1 cellular context compared by ENCODE assay signal in the genomic region with DNA sequence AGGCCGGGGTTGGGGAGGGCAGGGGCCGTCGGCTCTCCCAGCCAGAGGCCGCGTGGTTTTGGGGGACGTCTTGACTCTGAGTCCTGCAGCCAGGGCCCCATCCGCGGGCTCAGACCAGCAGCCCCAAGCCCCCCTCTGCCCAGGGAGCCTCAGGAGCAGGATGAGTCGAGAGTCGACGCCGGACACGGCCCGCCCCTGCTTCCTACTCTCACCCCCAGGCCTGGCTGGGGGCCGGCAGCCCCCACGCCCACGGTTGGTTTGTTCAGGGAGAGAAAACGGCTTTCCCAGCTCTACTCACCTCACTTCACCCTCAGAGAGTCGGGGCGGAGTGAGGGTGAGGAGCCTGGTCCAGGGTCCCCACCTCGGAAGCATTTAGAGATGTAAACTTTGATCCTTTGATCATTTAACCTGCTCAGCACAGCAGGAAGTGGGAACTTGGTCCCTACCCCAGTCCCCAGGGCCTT.
TF ChIP-seq lines count a peak whose summit lies in the region.

No MANE protein-coding gene starts in this region.

TF ChIP-seq in HepG2, 621 proteins besides CTCF, POLR2A, EP300 and RAD21 (continued from another document and continues in another):
- TF ChIP-seq, protein P1, sequence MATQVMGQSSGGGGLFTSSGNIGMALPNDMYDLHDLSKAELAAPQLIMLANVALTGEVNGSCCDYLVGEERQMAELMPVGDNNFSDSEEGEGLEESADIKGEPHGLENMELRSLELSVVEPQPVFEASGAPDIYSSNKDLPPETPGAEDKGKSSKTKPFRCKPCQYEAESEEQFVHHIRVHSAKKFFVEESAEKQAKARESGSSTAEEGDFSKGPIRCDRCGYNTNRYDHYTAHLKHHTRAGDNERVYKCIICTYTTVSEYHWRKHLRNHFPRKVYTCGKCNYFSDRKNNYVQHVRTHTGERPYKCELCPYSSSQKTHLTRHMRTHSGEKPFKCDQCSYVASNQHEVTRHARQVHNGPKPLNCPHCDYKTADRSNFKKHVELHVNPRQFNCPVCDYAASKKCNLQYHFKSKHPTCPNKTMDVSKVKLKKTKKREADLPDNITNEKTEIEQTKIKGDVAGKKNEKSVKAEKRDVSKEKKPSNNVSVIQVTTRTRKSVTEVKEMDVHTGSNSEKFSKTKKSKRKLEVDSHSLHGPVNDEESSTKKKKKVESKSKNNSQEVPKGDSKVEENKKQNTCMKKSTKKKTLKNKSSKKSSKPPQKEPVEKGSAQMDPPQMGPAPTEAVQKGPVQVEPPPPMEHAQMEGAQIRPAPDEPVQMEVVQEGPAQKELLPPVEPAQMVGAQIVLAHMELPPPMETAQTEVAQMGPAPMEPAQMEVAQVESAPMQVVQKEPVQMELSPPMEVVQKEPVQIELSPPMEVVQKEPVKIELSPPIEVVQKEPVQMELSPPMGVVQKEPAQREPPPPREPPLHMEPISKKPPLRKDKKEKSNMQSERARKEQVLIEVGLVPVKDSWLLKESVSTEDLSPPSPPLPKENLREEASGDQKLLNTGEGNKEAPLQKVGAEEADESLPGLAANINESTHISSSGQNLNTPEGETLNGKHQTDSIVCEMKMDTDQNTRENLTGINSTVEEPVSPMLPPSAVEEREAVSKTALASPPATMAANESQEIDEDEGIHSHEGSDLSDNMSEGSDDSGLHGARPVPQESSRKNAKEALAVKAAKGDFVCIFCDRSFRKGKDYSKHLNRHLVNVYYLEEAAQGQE (IDR thresholded peaks at IDR 0.05; ENCODE audit: borderline replicate concordance in 1 of 2, low read depth in 1 of 2, low read length in 2 of 2): no peak
- TF ChIP-seq JARID2 (CRISPR knock-in tag; IDR thresholded peaks at IDR 0.05; ENCODE audit: insufficient replicate concordance): no peak
- TF ChIP-seq ETV5 (CRISPR knock-in tag; IDR thresholded peaks at IDR 0.05; ENCODE audit: borderline replicate concordance): peak; percentile 62; the same call in 1 of the 2 replicates
- no peak for TF ChIP-seq SETDB1 (CRISPR knock-in tag; IDR thresholded peaks at IDR 0.05; ENCODE audit: borderline replicate concordance)
- TF ChIP-seq, protein P2, sequence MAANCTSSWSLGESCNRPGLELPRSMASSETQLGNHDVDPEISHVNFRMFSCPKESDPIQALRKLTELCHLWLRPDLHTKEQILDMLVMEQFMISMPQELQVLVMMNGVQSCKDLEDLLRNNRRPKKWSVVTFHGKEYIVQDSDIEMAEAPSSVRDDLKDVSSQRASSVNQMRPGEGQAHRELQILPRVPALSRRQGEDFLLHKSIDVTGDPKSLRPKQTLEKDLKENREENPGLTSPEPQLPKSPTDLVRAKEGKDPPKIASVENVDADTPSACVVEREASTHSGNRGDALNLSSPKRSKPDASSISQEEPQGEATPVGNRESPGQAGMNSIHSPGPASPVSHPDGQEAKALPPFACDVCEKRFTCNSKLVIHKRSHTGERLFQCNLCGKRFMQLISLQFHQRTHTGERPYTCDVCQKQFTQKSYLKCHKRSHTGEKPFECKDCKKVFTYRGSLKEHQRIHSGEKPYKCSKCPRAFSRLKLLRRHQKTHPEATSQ (CRISPR knock-in tag; IDR thresholded peaks at IDR 0.05; ENCODE audit: borderline replicate concordance): no peak
- no peak for TF ChIP-seq ARNT2 (CRISPR knock-in tag; IDR thresholded peaks at IDR 0.05; ENCODE audit: low read depth)
- no peak for TF ChIP-seq NR3C1 (CRISPR knock-in tag; IDR thresholded peaks at IDR 0.05)
- TF ChIP-seq NFKBIZ (CRISPR knock-in tag; IDR thresholded peaks at IDR 0.05): no peak
- TF ChIP-seq, protein P3, sequence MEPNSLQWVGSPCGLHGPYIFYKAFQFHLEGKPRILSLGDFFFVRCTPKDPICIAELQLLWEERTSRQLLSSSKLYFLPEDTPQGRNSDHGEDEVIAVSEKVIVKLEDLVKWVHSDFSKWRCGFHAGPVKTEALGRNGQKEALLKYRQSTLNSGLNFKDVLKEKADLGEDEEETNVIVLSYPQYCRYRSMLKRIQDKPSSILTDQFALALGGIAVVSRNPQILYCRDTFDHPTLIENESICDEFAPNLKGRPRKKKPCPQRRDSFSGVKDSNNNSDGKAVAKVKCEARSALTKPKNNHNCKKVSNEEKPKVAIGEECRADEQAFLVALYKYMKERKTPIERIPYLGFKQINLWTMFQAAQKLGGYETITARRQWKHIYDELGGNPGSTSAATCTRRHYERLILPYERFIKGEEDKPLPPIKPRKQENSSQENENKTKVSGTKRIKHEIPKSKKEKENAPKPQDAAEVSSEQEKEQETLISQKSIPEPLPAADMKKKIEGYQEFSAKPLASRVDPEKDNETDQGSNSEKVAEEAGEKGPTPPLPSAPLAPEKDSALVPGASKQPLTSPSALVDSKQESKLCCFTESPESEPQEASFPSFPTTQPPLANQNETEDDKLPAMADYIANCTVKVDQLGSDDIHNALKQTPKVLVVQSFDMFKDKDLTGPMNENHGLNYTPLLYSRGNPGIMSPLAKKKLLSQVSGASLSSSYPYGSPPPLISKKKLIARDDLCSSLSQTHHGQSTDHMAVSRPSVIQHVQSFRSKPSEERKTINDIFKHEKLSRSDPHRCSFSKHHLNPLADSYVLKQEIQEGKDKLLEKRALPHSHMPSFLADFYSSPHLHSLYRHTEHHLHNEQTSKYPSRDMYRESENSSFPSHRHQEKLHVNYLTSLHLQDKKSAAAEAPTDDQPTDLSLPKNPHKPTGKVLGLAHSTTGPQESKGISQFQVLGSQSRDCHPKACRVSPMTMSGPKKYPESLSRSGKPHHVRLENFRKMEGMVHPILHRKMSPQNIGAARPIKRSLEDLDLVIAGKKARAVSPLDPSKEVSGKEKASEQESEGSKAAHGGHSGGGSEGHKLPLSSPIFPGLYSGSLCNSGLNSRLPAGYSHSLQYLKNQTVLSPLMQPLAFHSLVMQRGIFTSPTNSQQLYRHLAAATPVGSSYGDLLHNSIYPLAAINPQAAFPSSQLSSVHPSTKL (CRISPR knock-in tag; IDR thresholded peaks at IDR 0.05): 0 out of 2 replicates have a peak, but pooled peaks have one; percentile 10
- TF ChIP-seq JUNB (CRISPR knock-in tag; IDR thresholded peaks at IDR 0.05; ENCODE audit: borderline replicate concordance): no peak
- TF ChIP-seq, protein P4, sequence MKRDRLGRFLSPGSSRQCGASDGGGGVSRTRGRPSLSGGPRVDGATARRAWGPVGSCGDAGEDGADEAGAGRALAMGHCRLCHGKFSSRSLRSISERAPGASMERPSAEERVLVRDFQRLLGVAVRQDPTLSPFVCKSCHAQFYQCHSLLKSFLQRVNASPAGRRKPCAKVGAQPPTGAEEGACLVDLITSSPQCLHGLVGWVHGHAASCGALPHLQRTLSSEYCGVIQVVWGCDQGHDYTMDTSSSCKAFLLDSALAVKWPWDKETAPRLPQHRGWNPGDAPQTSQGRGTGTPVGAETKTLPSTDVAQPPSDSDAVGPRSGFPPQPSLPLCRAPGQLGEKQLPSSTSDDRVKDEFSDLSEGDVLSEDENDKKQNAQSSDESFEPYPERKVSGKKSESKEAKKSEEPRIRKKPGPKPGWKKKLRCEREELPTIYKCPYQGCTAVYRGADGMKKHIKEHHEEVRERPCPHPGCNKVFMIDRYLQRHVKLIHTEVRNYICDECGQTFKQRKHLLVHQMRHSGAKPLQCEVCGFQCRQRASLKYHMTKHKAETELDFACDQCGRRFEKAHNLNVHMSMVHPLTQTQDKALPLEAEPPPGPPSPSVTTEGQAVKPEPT (CRISPR knock-in tag; IDR thresholded peaks at IDR 0.05; ENCODE audit: low read depth): no peak
- TF ChIP-seq, protein P5, sequence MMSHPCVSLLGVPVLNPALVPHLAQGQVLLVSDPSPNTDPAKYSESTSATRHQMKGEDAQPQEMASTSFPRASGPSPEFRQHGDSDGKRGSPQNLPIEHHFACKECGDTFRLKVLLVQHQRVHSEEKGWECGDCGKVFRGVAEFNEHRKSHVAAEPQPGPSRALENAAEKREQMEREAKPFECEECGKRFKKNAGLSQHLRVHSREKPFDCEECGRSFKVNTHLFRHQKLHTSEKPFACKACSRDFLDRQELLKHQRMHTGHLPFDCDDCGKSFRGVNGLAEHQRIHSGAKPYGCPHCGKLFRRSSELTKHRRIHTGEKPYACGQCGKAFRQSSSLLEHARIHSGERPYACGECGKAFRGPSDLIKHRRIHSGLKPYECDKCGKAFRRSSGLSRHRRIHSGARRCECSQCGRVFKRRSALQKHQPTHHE (CRISPR knock-in tag; IDR thresholded peaks at IDR 0.05; ENCODE audit: borderline replicate concordance): no peak
- peak; percentile 82 for TF ChIP-seq RXRA (CRISPR knock-in tag; IDR thresholded peaks at IDR 0.05)
- TF ChIP-seq, protein P6, sequence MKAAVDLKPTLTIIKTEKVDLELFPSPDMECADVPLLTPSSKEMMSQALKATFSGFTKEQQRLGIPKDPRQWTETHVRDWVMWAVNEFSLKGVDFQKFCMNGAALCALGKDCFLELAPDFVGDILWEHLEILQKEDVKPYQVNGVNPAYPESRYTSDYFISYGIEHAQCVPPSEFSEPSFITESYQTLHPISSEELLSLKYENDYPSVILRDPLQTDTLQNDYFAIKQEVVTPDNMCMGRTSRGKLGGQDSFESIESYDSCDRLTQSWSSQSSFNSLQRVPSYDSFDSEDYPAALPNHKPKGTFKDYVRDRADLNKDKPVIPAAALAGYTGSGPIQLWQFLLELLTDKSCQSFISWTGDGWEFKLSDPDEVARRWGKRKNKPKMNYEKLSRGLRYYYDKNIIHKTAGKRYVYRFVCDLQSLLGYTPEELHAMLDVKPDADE (CRISPR knock-in tag; IDR thresholded peaks at IDR 0.05): no peak
- no peak for TF ChIP-seq MAZ (IDR thresholded peaks at IDR 0.05; ENCODE audit: borderline replicate concordance, low read depth, low read length)
- TF ChIP-seq MAZ (CRISPR knock-in tag; IDR thresholded peaks at IDR 0.05; ENCODE audit: low read depth): no peak; the same call in 1 of the 2 replicates
- no peak for TF ChIP-seq ZKSCAN8 (CRISPR knock-in tag; IDR thresholded peaks at IDR 0.05; ENCODE audit: borderline replicate concordance)
- TF ChIP-seq, protein P7, sequence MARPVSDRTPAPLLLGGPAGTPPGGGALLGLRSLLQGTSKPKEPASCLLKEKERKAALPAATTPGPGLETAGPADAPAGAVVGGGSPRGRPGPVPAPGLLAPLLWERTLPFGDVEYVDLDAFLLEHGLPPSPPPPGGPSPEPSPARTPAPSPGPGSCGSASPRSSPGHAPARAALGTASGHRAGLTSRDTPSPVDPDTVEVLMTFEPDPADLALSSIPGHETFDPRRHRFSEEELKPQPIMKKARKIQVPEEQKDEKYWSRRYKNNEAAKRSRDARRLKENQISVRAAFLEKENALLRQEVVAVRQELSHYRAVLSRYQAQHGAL (CRISPR knock-in tag; IDR thresholded peaks at IDR 0.05; ENCODE audit: not compliant biosample characterization): no peak
- TF ChIP-seq ZNF460 (CRISPR knock-in tag; IDR thresholded peaks at IDR 0.05; ENCODE audit: borderline replicate concordance): no peak
- no peak for TF ChIP-seq SP2 (CRISPR knock-in tag; IDR thresholded peaks at IDR 0.05)
- no peak for TF ChIP-seq ONECUT2 (CRISPR knock-in tag; IDR thresholded peaks at IDR 0.05)
- peak; percentile 44; the same call in 1 of the 2 replicates for TF ChIP-seq TAF1 (CRISPR knock-in tag; IDR thresholded peaks at IDR 0.05)
- peak; percentile 19; the same call in 1 of the 2 replicates for TF ChIP-seq KAT7 (CRISPR knock-in tag; IDR thresholded peaks at IDR 0.05; ENCODE audit: borderline replicate concordance)
- TF ChIP-seq PCBP1 (IDR thresholded peaks at IDR 0.05; ENCODE audit: borderline replicate concordance, low read depth, low read length): 0 out of 2 replicates have a peak, but pooled peaks have one; percentile 65
- no peak for TF ChIP-seq CCAR2 (optimal IDR thresholded peaks at IDR 0.05; ENCODE audit: low read depth, low read length)
- no peak for TF ChIP-seq ZNF83 (CRISPR knock-in tag; IDR thresholded peaks at IDR 0.05; ENCODE audit: borderline replicate concordance)
- no peak for TF ChIP-seq ZNF615 (CRISPR knock-in tag; IDR thresholded peaks at IDR 0.05; ENCODE audit: borderline replicate concordance)
- TF ChIP-seq ZNF781 (CRISPR knock-in tag; IDR thresholded peaks at IDR 0.05; ENCODE audit: borderline replicate concordance, not compliant biosample characterization): no peak
- TF ChIP-seq ZSCAN31 (CRISPR knock-in tag; IDR thresholded peaks at IDR 0.05; ENCODE audit: low read depth): no peak
- TF ChIP-seq, protein P8, sequence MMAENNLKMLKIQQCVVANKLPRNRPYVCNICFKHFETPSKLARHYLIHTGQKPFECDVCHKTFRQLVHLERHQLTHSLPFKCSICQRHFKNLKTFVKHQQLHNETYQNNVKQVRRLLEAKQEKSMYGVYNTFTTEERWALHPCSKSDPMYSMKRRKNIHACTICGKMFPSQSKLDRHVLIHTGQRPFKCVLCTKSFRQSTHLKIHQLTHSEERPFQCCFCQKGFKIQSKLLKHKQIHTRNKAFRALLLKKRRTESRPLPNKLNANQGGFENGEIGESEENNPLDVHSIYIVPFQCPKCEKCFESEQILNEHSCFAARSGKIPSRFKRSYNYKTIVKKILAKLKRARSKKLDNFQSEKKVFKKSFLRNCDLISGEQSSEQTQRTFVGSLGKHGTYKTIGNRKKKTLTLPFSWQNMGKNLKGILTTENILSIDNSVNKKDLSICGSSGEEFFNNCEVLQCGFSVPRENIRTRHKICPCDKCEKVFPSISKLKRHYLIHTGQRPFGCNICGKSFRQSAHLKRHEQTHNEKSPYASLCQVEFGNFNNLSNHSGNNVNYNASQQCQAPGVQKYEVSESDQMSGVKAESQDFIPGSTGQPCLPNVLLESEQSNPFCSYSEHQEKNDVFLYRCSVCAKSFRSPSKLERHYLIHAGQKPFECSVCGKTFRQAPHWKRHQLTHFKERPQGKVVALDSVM (CRISPR knock-in tag; IDR thresholded peaks at IDR 0.05): no peak
- TF ChIP-seq, protein P9, sequence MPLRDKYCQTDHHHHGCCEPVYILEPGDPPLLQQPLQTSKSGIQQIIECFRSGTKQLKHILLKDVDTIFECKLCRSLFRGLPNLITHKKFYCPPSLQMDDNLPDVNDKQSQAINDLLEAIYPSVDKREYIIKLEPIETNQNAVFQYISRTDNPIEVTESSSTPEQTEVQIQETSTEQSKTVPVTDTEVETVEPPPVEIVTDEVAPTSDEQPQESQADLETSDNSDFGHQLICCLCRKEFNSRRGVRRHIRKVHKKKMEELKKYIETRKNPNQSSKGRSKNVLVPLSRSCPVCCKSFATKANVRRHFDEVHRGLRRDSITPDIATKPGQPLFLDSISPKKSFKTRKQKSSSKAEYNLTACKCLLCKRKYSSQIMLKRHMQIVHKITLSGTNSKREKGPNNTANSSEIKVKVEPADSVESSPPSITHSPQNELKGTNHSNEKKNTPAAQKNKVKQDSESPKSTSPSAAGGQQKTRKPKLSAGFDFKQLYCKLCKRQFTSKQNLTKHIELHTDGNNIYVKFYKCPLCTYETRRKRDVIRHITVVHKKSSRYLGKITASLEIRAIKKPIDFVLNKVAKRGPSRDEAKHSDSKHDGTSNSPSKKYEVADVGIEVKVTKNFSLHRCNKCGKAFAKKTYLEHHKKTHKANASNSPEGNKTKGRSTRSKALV (CRISPR knock-in tag; IDR thresholded peaks at IDR 0.05): no peak
- TF ChIP-seq ZIK1 (CRISPR knock-in tag; IDR thresholded peaks at IDR 0.05; ENCODE audit: borderline replicate concordance, low read depth): no peak; the same call in 1 of the 2 replicates
- TF ChIP-seq ARID2 (CRISPR knock-in tag; IDR thresholded peaks at IDR 0.05; ENCODE audit: borderline replicate concordance): no peak
- no peak for TF ChIP-seq HOXA7 (CRISPR knock-in tag; IDR thresholded peaks at IDR 0.05)
- TF ChIP-seq KAT8 (CRISPR knock-in tag; IDR thresholded peaks at IDR 0.05): peak; percentile 43; the same call in 1 of the 2 replicates
- peak; percentile 53; the same call in 1 of the 2 replicates for TF ChIP-seq ELF3 (CRISPR knock-in tag; IDR thresholded peaks at IDR 0.05)
- no peak for TF ChIP-seq ZNF713 (CRISPR knock-in tag; IDR thresholded peaks at IDR 0.05)
- TF ChIP-seq ZNF543 (CRISPR knock-in tag; IDR thresholded peaks at IDR 0.05): no peak; the same call in 1 of the 2 replicates
- TF ChIP-seq ZBTB3 (CRISPR knock-in tag; IDR thresholded peaks at IDR 0.05; ENCODE audit: borderline replicate concordance, low read depth): no peak
- no peak for TF ChIP-seq HNRNPLL (IDR thresholded peaks at IDR 0.05; ENCODE audit: low read depth, low read length, poor library complexity, severe bottlenecking)
- no peak for TF ChIP-seq ZFP36L1 (CRISPR knock-in tag; IDR thresholded peaks at IDR 0.05)
- TF ChIP-seq PHF20 (CRISPR knock-in tag; IDR thresholded peaks at IDR 0.05): no peak
- no peak for TF ChIP-seq KLF15 (CRISPR knock-in tag; IDR thresholded peaks at IDR 0.05; ENCODE audit: borderline replicate concordance)
